ENCODE assay signal across 10 cellular contexts in genomic region chr20:10436053-10436699, GRCh38. TPM values are rescaled to one million over a fixed set of nuclear protein-coding genes. Genes with fewer than 3 reads are reported as not detected.
DNase-seq lines count a peak whose midpoint lies in the region; TF ChIP-seq lines count a peak whose summit lies in the region.
"Had no signal": no experiment of that assay in that cellular context is flagged by ENCODE, and none has a peak within 500 bp of the region (broad histone marks: within the 10 kb centered on the region; RNA-seq: fewer than 3 reads in every experiment).

No MANE protein-coding gene starts in this region.

- TF ChIP-seq CTCF in fibroblast of lung (conservative IDR thresholded peaks at IDR 0.05 in 1 of 2, IDR thresholded peaks at IDR 0.05 in 1 of 2; ENCODE audit: low read depth in 1 of 2, low read length in 2 of 2) = no peak
- no peak for TF ChIP-seq CTCF in spleen (IDR thresholded peaks at IDR 0.05 in 8 of 11, conservative IDR thresholded peaks at IDR 0.05 in 3 of 11)

- intact Hi-C loops in spleen (cut with DNase I; ENCODE audit: low total_unique reads) = no loop called here

- H3K4me2 ChIP-seq in fibroblast of lung (ENCODE audit: extremely low read depth, insufficient read depth, low read length) = peak overlapping the region; percentile 97

- H3K4me3 Mint-ChIP-seq in activated naive CD4-positive, alpha-beta T cell treated with anti-CD3 and anti-CD28 coated beads, Interleukin-2, amount 10 ng/mL, durations not matched to agents 7 days and 5 days = peak overlapping the region; percentile 83

- H3K27ac Mint-ChIP-seq in activated naive CD4-positive, alpha-beta T cell treated with anti-CD3 and anti-CD28 coated beads, Interleukin-2, amount 10 ng/mL, durations not matched to agents 7 days and 5 days = peak overlapping the region; percentile 98

- H3K27ac ChIP-seq in SK-N-MC (no peak overlapping the region), fibroblast of lung (ENCODE audit: insufficient read depth, low read length) (no peak overlapping the region), spleen (peak overlapping the region in 1 of 8 donors; percentile 90)

- H3K27me3 Mint-ChIP-seq in activated naive CD4-positive, alpha-beta T cell treated with anti-CD3 and anti-CD28 coated beads, Interleukin-2, amount 10 ng/mL, durations not matched to agents 7 days and 5 days = peaks cover 3% of the 10 kb centered on the region

- no peaks in the 10 kb centered on the region for H3K9me3 Mint-ChIP-seq in activated naive CD4-positive, alpha-beta T cell treated with anti-CD3 and anti-CD28 coated beads, Interleukin-2, amount 10 ng/mL, durations not matched to agents 7 days and 5 days

- WGBS in spleen, 5 donors = 96 to 98% (median 98%) methylated on average over 20 of the region's 20 CpGs

- peak overlapping the region; percentile 88 for H3K9ac ChIP-seq in SK-N-MC (ENCODE audit: insufficient read length)
- no peak overlapping the region for H3K9ac ChIP-seq in fibroblast of lung (ENCODE audit: insufficient read depth, low read length)

- no peak for DNase-seq in activated naive CD4-positive, alpha-beta T cell treated with anti-CD3 and anti-CD28 coated beads, Interleukin-2, amount 10 ng/mL, durations not matched to agents 7 days and 5 days
- DNase-seq in activated naive CD4-positive, alpha-beta T cell treated with anti-CD3 and anti-CD28 coated beads, Interleukin-2, amount 50 U/mL, for 16 hours = no peak
- DNase-seq in SK-N-MC (ENCODE audit: low read depth, low spot score) (no peak), fibroblast of lung (ENCODE audit: low read depth in 2 of 2) (no peak), spleen (peak; percentile 79), NCI-H1417 treated with DMSO at 0.1 percent for 48 hours (lab: John Stamatoyannopoulos, UW) (no peak), ACHN (no peak), NCI-H345 treated with DMSO at 0.1 percent for 48 hours (lab: John Stamatoyannopoulos, UW; ENCODE audit: unreplicated experiment) (no peak)
- DNase-seq: Kasumi-1; stimulated activated CD4-positive, alpha-beta T cell treated with anti-CD3 and anti-CD28 coated beads, Interleukin-12 subunit alpha, Interleukin-12 subunit beta, amount 100 ng/mL, for 4 hours had no signal

- H3K4me3 ChIP-seq in SK-N-MC (peak overlapping the region; percentile 79), fibroblast of lung (replicated peaks in 1 of 4; ENCODE audit: control extremely low read depth in 1 of 4, insufficient read depth in 1 of 4, low read depth in 3 of 4, low read length in 4 of 4) (peak overlapping the region in 2 of 4 experiments; percentile 91 to 96), spleen (peak overlapping the region in 3 of 8 donors; percentile 72 to 95 (median 73))

- no peak overlapping the region for H2AFZ ChIP-seq in fibroblast of lung (ENCODE audit: low read length)

- no peaks in the 10 kb centered on the region for H3K9me3 ChIP-seq in SK-N-MC (ENCODE audit: low read depth, low read length)
- no peaks in the 10 kb centered on the region for H3K9me3 ChIP-seq in fibroblast of lung (ENCODE audit: control insufficient read depth, insufficient read depth, low read depth, low read length)
- H3K9me3 ChIP-seq in spleen = no peaks in the 10 kb centered on the region

- CTCF ChIA-PET in activated naive CD4-positive, alpha-beta T cell treated with anti-CD3 and anti-CD28 coated beads, Interleukin-2, amount 10 ng/mL, durations not matched to agents 7 days and 5 days (lab: Charles Lee) = interaction anchor here (2.5 kb wide), 1 partner anchor 9 kb away, joined by 7 read pairs; no protein-coding TSS in a partner anchor

- peaks cover 13% of the 10 kb centered on the region for H3K36me3 Mint-ChIP-seq in activated naive CD4-positive, alpha-beta T cell treated with anti-CD3 and anti-CD28 coated beads, Interleukin-2, amount 10 ng/mL, durations not matched to agents 7 days and 5 days

- in situ Hi-C loops in ACHN (cut with HindIII; ENCODE audit: low pct_ligation_motif_present, low pct_unique_long_range_greater_than_20kb, low sequenced_read_pairs) = no loop called here

- H3K36me3 ChIP-seq in SK-N-MC (ENCODE audit: insufficient read depth, low read length) (peaks cover 5% of the 10 kb centered on the region; the same call in 1 of the 2 replicates), fibroblast of lung (ENCODE audit: control insufficient read depth, insufficient read depth, low read length) (no peaks in the 10 kb centered on the region), spleen (no peaks in the 10 kb centered on the region)

- H3K4me1 Mint-ChIP-seq in activated naive CD4-positive, alpha-beta T cell treated with anti-CD3 and anti-CD28 coated beads, Interleukin-2, amount 10 ng/mL, durations not matched to agents 7 days and 5 days = peaks cover 57% of the 10 kb centered on the region

- no peaks in the 10 kb centered on the region for H4K20me1 ChIP-seq in fibroblast of lung (ENCODE audit: control insufficient read depth, extremely low read depth, insufficient read depth, low read length)

- peaks cover 27% of the 10 kb centered on the region for H3K79me2 ChIP-seq in fibroblast of lung (ENCODE audit: control insufficient read depth, insufficient read depth, low read length)

- no peak for TF ChIP-seq POLR2A in spleen (IDR thresholded peaks at IDR 0.05)

- H3K4me1 ChIP-seq in fibroblast of lung (ENCODE audit: control insufficient read depth, extremely low read depth, insufficient read depth, low read length) (peaks cover 2% of the 10 kb centered on the region), spleen (peaks cover 11 to 45% (median 29%) of the 10 kb centered on the region in 6 donors)

- H3K27me3 ChIP-seq in fibroblast of lung (ENCODE audit: control insufficient read depth, insufficient read depth, low read length) (no peaks in the 10 kb centered on the region), spleen (replicated peaks in 1 of 7) (no peaks in the 10 kb centered on the region)

RNA-seq across cellular contexts. Expression of gene SLX4IP, which starts 1.1 kb away (rescaled TPM):
- total RNA-seq in fibroblast of lung = 4.4 and 8.1 TPM in 2 replicates
- polyA plus RNA-seq in fibroblast of lung = 1.6 and 1.9 TPM in 2 replicates
- 1.3 and 1.4 TPM in 2 replicates for polyA plus RNA-seq in fibroblast of lung (2012)
- polyA minus RNA-seq in fibroblast of lung (ENCODE audit: low replicate concordance) = 3.0 and 3.1 TPM in 2 replicates
- 1 to 10 TPM; 4.1 to 9.0 (median 6.2) TPM for total RNA-seq in spleen
- 1 to 10 TPM; 2.8 to 2.9 (median 2.8) TPM for polyA plus RNA-seq in spleen

RNA-seq across cellular contexts. Expression of gene MKKS, which starts 2.2 kb away (rescaled TPM):
- total RNA-seq in fibroblast of lung (5.9 and 6.4 TPM in 2 replicates), spleen (10 to 100 TPM; 10.4 to 18.8 (median 13.6) TPM)
- polyA plus RNA-seq in fibroblast of lung (13.1 and 13.5 TPM in 2 replicates), spleen (10 to 100 TPM; 11.7 to 16.3 (median 14.3) TPM)
- polyA plus RNA-seq in fibroblast of lung (2012) = 7.9 and 9.6 TPM in 2 replicates
- 4.0 and 4.4 TPM in 2 replicates for polyA minus RNA-seq in fibroblast of lung (ENCODE audit: low replicate concordance)
